Comparison of ENCODE assay signal across 8 cellular contexts in genomic region chr1:160400646-160401486, GRCh38. TPM values are rescaled to one million over a fixed set of nuclear protein-coding genes. Genes with fewer than 3 reads are reported as not detected.
DNase-seq lines count a peak whose midpoint lies in the region; ATAC-seq and TF ChIP-seq lines count a peak whose summit lies in the region.

No MANE protein-coding gene starts in this region.

- H3K36me3 ChIP-seq in hepatocyte (replicated peaks; ENCODE audit: insufficient read depth, low read depth), result no peaks in the 10 kb centered on the region
- H3K36me3 ChIP-seq in skeletal muscle satellite cell (ENCODE audit: insufficient read depth, low read length), result no peaks in the 10 kb centered on the region

- peak overlapping the region; percentile 89 for H3K4me2 ChIP-seq in hepatocyte
- peak overlapping the region; percentile 63 for H3K4me2 ChIP-seq in skeletal muscle satellite cell (ENCODE audit: low read length)

- peak overlapping the region; percentile 100 for H3K4me3 ChIP-seq in hepatocyte
- peak overlapping the region; percentile 57 for H3K4me3 ChIP-seq in skeletal muscle satellite cell (ENCODE audit: low read length)

- DNase-seq in NCI-H526 (lab: John Stamatoyannopoulos, UW), result peak; percentile 66 to 85
- DNase-seq in NCI-H526 treated with DMSO at 0.1 percent for 48 hours (lab: John Stamatoyannopoulos, UW), result no peak
- no peak for DNase-seq in activated CD8-positive, alpha-beta T cell treated with anti-CD3 and anti-CD28 coated beads for 36 hours
- DNase-seq in hepatocyte (ENCODE audit: low spot score), result peak; percentile 75
- no peak for DNase-seq in GM19238 (ENCODE audit: insufficient read length, low spot score)

- peaks cover 14% of the 10 kb centered on the region for H3K4me1 ChIP-seq in hepatocyte (ENCODE audit: insufficient read depth)
- peaks cover 3% of the 10 kb centered on the region for H3K4me1 ChIP-seq in skeletal muscle satellite cell (ENCODE audit: control insufficient read depth, insufficient read depth, low read length)

- H2AFZ ChIP-seq in hepatocyte, result peak overlapping the region; percentile 100

- no peaks in the 10 kb centered on the region for H3K9me3 Mint-ChIP-seq in activated CD8-positive, alpha-beta T cell treated with anti-CD3 and anti-CD28 coated beads for 36 hours

- intact Hi-C loops in activated CD8-positive, alpha-beta T cell treated with anti-CD3 and anti-CD28 coated beads for 36 hours (cut with micrococcal nuclease), result no loop called here

- POLR2A ChIA-PET in activated CD8-positive, alpha-beta T cell treated with anti-CD3 and anti-CD28 coated beads for 36 hours (lab: Charles Lee), result interaction anchor here (0.6 kb wide), 1 partner anchor 36 kb away, joined by 3 read pairs; no protein-coding TSS in a partner anchor

- CTCF ChIA-PET in activated CD8-positive, alpha-beta T cell treated with anti-CD3 and anti-CD28 coated beads for 36 hours (lab: Charles Lee), result no interaction called here

- no peaks in the 10 kb centered on the region for H3K9me3 ChIP-seq in hepatocyte (ENCODE audit: low read depth)
- H3K9me3 ChIP-seq in skeletal muscle satellite cell (replicated peaks; ENCODE audit: low read length), result no peaks in the 10 kb centered on the region

- H3K27ac ChIP-seq in hepatocyte, result peak overlapping the region; percentile 95

- H3K36me3 Mint-ChIP-seq in activated CD8-positive, alpha-beta T cell treated with anti-CD3 and anti-CD28 coated beads for 36 hours (ENCODE audit: low read depth), result no peaks in the 10 kb centered on the region

- peak; percentile 63 for ATAC-seq in activated CD8-positive, alpha-beta T cell treated with anti-CD3 and anti-CD28 coated beads for 36 hours
- ATAC-seq in GM21723 (IDR thresholded peaks at IDR 0.05; ENCODE audit: unreplicated experiment), result no peak
- no peak for ATAC-seq in HG02571 (IDR thresholded peaks at IDR 0.05; ENCODE audit: unreplicated experiment)

- H3K27me3 ChIP-seq in hepatocyte (no peaks in the 10 kb centered on the region), skeletal muscle satellite cell (ENCODE audit: control insufficient read depth, insufficient read depth, low read length) (peaks cover 83% of the 10 kb centered on the region)

- no peaks in the 10 kb centered on the region for H3K9me2 ChIP-seq in hepatocyte (replicated peaks; ENCODE audit: insufficient read depth)

- no peak for TF ChIP-seq CTCF in activated CD8-positive, alpha-beta T cell treated with anti-CD3 and anti-CD28 coated beads for 36 hours (IDR thresholded peaks at IDR 0.05)
- no peak for TF ChIP-seq CTCF in hepatocyte (IDR thresholded peaks at IDR 0.05; ENCODE audit: poor library complexity)

- peak overlapping the region; percentile 37 for H3K4me3 Mint-ChIP-seq in activated CD8-positive, alpha-beta T cell treated with anti-CD3 and anti-CD28 coated beads for 36 hours

- peak overlapping the region; percentile 38 for H3K9ac ChIP-seq in skeletal muscle satellite cell (ENCODE audit: low read depth, low read length)

- H3K79me2 ChIP-seq in hepatocyte, result peaks cover 54% of the 10 kb centered on the region

- H3K27me3 Mint-ChIP-seq in activated CD8-positive, alpha-beta T cell treated with anti-CD3 and anti-CD28 coated beads for 36 hours, result peaks cover 11% of the 10 kb centered on the region

- peaks cover 7% of the 10 kb centered on the region for H3K4me1 Mint-ChIP-seq in activated CD8-positive, alpha-beta T cell treated with anti-CD3 and anti-CD28 coated beads for 36 hours (ENCODE audit: low read depth)

- WGBS in hepatocyte (ENCODE audit: low lambda C conversion rate, missing lambda C conversion rate), result under 1% methylated on average over 32 of the region's 55 CpGs

- no peak overlapping the region for H3K27ac Mint-ChIP-seq in activated CD8-positive, alpha-beta T cell treated with anti-CD3 and anti-CD28 coated beads for 36 hours

- H4K20me1 ChIP-seq in hepatocyte (ENCODE audit: insufficient read depth, poor library complexity, severe bottlenecking), result no peaks in the 10 kb centered on the region

RNA-seq across cellular contexts. Expression of gene VANGL2, which starts 0.5 kb away (rescaled TPM):
- under 1 TPM; 0.16 to 0.40 TPM for total RNA-seq in activated CD8-positive, alpha-beta T cell treated with anti-CD3 and anti-CD28 coated beads for 36 hours
- total RNA-seq in hepatocyte, result 9.7 and 10.9 TPM in 2 replicates
- 8.2 and 8.9 TPM in 2 replicates for polyA plus RNA-seq in hepatocyte
- 0.22 TPM in 1 of 2 replicates, not detected in the other for total RNA-seq in skeletal muscle satellite cell (2012; rRNA removed)

RNA-seq across cellular contexts. Expression of gene NHLH1, which starts 34.0 kb away (rescaled TPM):
- under 1 TPM; 0.22 to 0.45 TPM for total RNA-seq in activated CD8-positive, alpha-beta T cell treated with anti-CD3 and anti-CD28 coated beads for 36 hours
- total RNA-seq in hepatocyte, result 0.13 TPM in 1 of 2 replicates, not detected in the other
- polyA plus RNA-seq in hepatocyte, result not detected in 2 replicates
- under 0.01 TPM in 1 of 2 replicates, not detected in the other for total RNA-seq in skeletal muscle satellite cell (2012; rRNA removed)

RNA-seq across cellular contexts. Expression of gene NCSTN, which starts 57.7 kb away (rescaled TPM):
- total RNA-seq in activated CD8-positive, alpha-beta T cell treated with anti-CD3 and anti-CD28 coated beads for 36 hours, result 10 to 100 TPM; 36.6 to 38.0 TPM
- total RNA-seq in hepatocyte, result 90.3 and 103 TPM in 2 replicates
- 112 and 120 TPM in 2 replicates for polyA plus RNA-seq in hepatocyte
- 88.0 and 93.0 TPM in 2 replicates for total RNA-seq in skeletal muscle satellite cell (2012; rRNA removed)

RNA-seq across cellular contexts. Expression of gene COPA, which starts 57.8 kb away (rescaled TPM):
- 100 to 1,000 TPM; 117 to 118 TPM for total RNA-seq in activated CD8-positive, alpha-beta T cell treated with anti-CD3 and anti-CD28 coated beads for 36 hours
- total RNA-seq in hepatocyte, result 149 and 151 TPM in 2 replicates
- polyA plus RNA-seq in hepatocyte, result 138 and 141 TPM in 2 replicates
- total RNA-seq in skeletal muscle satellite cell (2012; rRNA removed), result 220 and 230 TPM in 2 replicates

Comparison
In these comparisons a context has a peak if more than half of its experiments do, and no peak if none do; other contexts are left out.
1. DNase-seq: peak in NCI-H526 (2 of 2) and hepatocyte (single experiment); none in NCI-H526 treated with DMSO at 0.1 percent for 48 hours (single experiment), activated CD8-positive, alpha-beta T cell treated with anti-CD3 and anti-CD28 coated beads for 36 hours (single experiment) and GM19238 (single experiment).